In the genomic region with DNA sequence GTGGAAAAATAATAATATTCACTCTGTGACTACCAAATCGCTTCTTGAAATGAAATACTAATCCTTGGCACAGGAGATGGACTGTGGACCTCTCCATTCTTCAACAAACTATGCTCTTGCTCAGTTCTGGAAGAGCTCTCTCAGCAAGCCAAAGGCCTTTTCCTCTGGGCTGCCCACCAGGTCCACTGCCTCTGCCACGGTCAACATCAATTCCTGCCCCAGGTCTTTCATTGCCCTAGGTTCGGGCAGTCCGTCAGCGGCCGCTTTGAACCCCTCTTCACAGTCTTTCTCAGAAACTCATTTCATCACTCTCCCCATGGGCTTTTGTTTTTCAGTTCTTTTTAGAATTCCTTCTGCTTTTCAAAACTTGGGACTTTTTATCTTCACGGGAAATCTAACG, we compare ENCODE assay signal across 1 cellular context.
TF ChIP-seq lines count a peak whose summit lies in the region.

No MANE protein-coding gene starts in this region.

TF ChIP-seq in HepG2, 621 proteins besides CTCF, POLR2A, EP300 and RAD21:
- TF ChIP-seq ATF1 (CRISPR knock-in tag; IDR thresholded peaks at IDR 0.05) (no peak), ARNTL (CRISPR knock-in tag; IDR thresholded peaks at IDR 0.05) (no peak)
